8 cellular contexts compared by ENCODE assay signal in the genomic region with DNA sequence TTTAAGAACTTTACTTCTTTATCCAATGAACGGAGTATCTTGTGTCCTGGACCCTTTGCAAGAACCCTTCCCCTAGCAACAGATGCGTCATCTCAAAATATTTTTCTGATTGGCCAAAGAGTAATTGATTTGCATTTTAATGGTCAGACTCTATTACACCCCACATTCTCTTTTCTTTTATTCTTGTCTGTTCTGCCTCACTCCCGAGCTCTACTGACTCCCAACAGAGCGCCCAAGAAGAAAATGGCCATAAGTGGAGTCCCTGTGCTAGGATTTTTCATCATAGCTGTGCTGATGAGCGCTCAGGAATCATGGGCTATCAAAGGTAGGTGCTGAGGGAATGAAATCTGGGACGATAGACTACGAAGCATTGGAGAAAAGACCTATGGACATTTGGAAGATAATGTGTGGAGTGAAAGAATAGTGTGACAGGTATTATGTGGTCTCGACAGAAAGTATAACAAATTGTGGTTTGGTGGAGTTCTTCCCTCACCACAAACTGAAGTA. TPM values are rescaled to one million over a fixed set of nuclear protein-coding genes. Genes with fewer than 3 reads are reported as not detected.
DNase-seq lines count a peak whose midpoint lies in the region; ATAC-seq and TF ChIP-seq lines count a peak whose summit lies in the region.

TSS of gene HLA-DRA (plus strand) at position 180 of the 507 bp plus-strand sequence. CDS start at position 244, 64 bp downstream.

- peak; percentile 63 for DNase-seq in Caki2 (ENCODE audit: low read depth)
- DNase-seq in Peyer's patch: peak; percentile 41 to 60 (median 42)
- DNase-seq in T47D (ENCODE audit: low read depth in 1 of 2, low spot score in 1 of 2): peak; percentile 39 to 83
- no peak for DNase-seq in NCI-H345 (lab: John Stamatoyannopoulos, UW)

- no peaks in the 10 kb centered on the region for H3K4me1 ChIP-seq in Peyer's patch
- H3K4me1 ChIP-seq in iPS-20b (ENCODE audit: insufficient read depth, low read length): no peaks in the 10 kb centered on the region

- H3K36me3 Mint-ChIP-seq in stimulated activated naive CD8-positive, alpha-beta T cell treated with anti-CD3 and anti-CD28 coated beads, Interleukin-15, Interleukin-2, amounts not matched to agents 100 ng/mL and 50 ng/mL, for 24 hours (ENCODE audit: low read depth): peaks cover 12% of the 10 kb centered on the region

- H3K27ac ChIP-seq in Peyer's patch (peak within 1 kb of the TSS; percentile 63 to 86 (median 80)), iPS-20b (ENCODE audit: low read length) (no peak within 1 kb of the TSS)

- peak within 1 kb of the TSS; percentile 51 to 71 (median 53) for H3K4me3 ChIP-seq in Peyer's patch
- H3K4me3 ChIP-seq in iPS-20b (ENCODE audit: low read length): peak within 1 kb of the TSS; percentile 41; the same call in 1 of the 2 replicates

- TF ChIP-seq CTCF in Peyer's patch (IDR thresholded peaks at IDR 0.05): no peak

- ATAC-seq in GM19035 (IDR thresholded peaks at IDR 0.05; ENCODE audit: unreplicated experiment) (peak; percentile 83), HG03139 (IDR thresholded peaks at IDR 0.05; ENCODE audit: unreplicated experiment) (peak; percentile 62)

- H3K9me3 Mint-ChIP-seq in stimulated activated naive CD8-positive, alpha-beta T cell treated with anti-CD3 and anti-CD28 coated beads, Interleukin-15, Interleukin-2, amounts not matched to agents 100 ng/mL and 50 ng/mL, for 24 hours: no peaks in the 10 kb centered on the region

- H3K27me3 Mint-ChIP-seq in stimulated activated naive CD8-positive, alpha-beta T cell treated with anti-CD3 and anti-CD28 coated beads, Interleukin-15, Interleukin-2, amounts not matched to agents 100 ng/mL and 50 ng/mL, for 24 hours: peaks cover 22% of the 10 kb centered on the region

- peak; percentile 79 to 81 for TF ChIP-seq POLR2A in Peyer's patch (IDR thresholded peaks at IDR 0.05)

- peaks cover 23% of the 10 kb centered on the region for H3K4me1 Mint-ChIP-seq in stimulated activated naive CD8-positive, alpha-beta T cell treated with anti-CD3 and anti-CD28 coated beads, Interleukin-15, Interleukin-2, amounts not matched to agents 100 ng/mL and 50 ng/mL, for 24 hours (ENCODE audit: low read depth)

- H3K9me3 ChIP-seq in Peyer's patch (no peaks in the 10 kb centered on the region), iPS-20b (ENCODE audit: insufficient read depth, low read depth, low read length) (no peaks in the 10 kb centered on the region)

- in situ Hi-C loops in Caki2 (cut with HindIII; ENCODE audit: low pct_unique_long_range_greater_than_20kb, low sequenced_read_pairs): no loop called here
- in situ Hi-C loops in T47D (cut with HindIII; ENCODE audit: low pct_unique_long_range_greater_than_20kb, low sequenced_read_pairs): no loop called here

- peak within 1 kb of the TSS; percentile 81 for H3K4me3 Mint-ChIP-seq in stimulated activated naive CD8-positive, alpha-beta T cell treated with anti-CD3 and anti-CD28 coated beads, Interleukin-15, Interleukin-2, amounts not matched to agents 100 ng/mL and 50 ng/mL, for 24 hours

- H3K36me3 ChIP-seq in Peyer's patch (peaks cover 0 to 9% (median 0%) of the 10 kb centered on the region in 3 donors), iPS-20b (ENCODE audit: insufficient read depth, low read depth, low read length) (no peaks in the 10 kb centered on the region)

- peak within 1 kb of the TSS; percentile 79 for H3K27ac Mint-ChIP-seq in stimulated activated naive CD8-positive, alpha-beta T cell treated with anti-CD3 and anti-CD28 coated beads, Interleukin-15, Interleukin-2, amounts not matched to agents 100 ng/mL and 50 ng/mL, for 24 hours

- H3K9ac ChIP-seq in iPS-20b (ENCODE audit: low read depth, low read length): no peak within 1 kb of the TSS

- H3K27me3 ChIP-seq in Peyer's patch: no peaks in the 10 kb centered on the region
- H3K27me3 ChIP-seq in iPS-20b (ENCODE audit: insufficient read depth, low read length): no peaks in the 10 kb centered on the region

RNA-seq across cellular contexts. Expression of gene HLA-DRA, which starts in this region (rescaled TPM):
- not detected in 2 replicates for total RNA-seq in Caki2 (2014; rRNA removed; shearing (Covaris generic); ENCODE audit: low replicate concordance)
- 100 to 1,000 TPM; 354 to 966 (median 405) TPM for total RNA-seq in Peyer's patch

Comparison
In these comparisons a context has a peak if more than half of its experiments do, and no peak if none do; other contexts are left out.
1. RNA of gene HLA-DRA (total RNA-seq): 354 to 966 TPM in Peyer's patch; not detected in Caki2; every median in the first group is over 100 times any median in the second.
2. Peak in DNase-seq in Caki2; RNA of the gene not detected or under 1 TPM.